Comparison of ENCODE assay signal across 24 cellular contexts in the genomic region with DNA sequence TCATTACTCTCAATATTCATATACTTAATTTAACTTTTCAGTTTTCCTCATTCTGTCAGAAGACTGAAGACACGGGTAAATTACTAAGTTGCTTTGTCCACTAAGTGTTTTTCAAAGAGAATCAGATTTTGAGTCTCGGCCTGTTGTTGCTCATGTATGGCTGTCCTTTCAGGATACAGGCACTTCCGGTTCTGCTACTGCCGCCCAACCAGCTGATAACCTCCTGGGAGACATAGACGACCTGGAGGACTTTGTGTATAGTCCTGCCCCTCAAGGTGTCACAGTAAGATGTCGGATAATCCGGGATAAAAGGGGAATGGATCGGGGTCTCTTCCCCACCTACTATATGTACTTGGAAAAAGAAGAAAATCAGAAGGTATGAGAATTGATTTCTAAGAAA.
"Had no signal": no experiment of that assay in that cellular context is flagged by ENCODE, and none has a peak within 500 bp of the region (broad histone marks: within the 10 kb centered on the region; RNA-seq: fewer than 3 reads in every experiment).

No MANE protein-coding gene starts in this region.

- H3K4me3 ChIP-seq: cardiac muscle cell, Peyer's patch, SJSA1 had no signal

- H3K27ac ChIP-seq: brain microvascular endothelial cell, cardiac muscle cell, Peyer's patch, SJSA1 had no signal

- H3K27me3 ChIP-seq: brain microvascular endothelial cell, cardiac muscle cell, Peyer's patch, SJSA1 had no signal

- H3K9me3 Mint-ChIP-seq: activated CD4-positive, alpha-beta memory T cell treated with anti-CD3 and anti-CD28 coated beads for 36 hours; activated CD4-positive, alpha-beta T cell treated with anti-CD3 and anti-CD28 coated beads, Interleukin-2, amount 10 ng/mL, durations not matched to agents 7 days and 5 days; activated naive CD4-positive, alpha-beta T cell treated with anti-CD3 and anti-CD28 coated beads, Interleukin-2, amount 50 U/mL, for 72 hours; activated naive CD8-positive, alpha-beta T cell treated with anti-CD3 and anti-CD28 coated beads, Interleukin-2, amount 50 U/mL, for 24 hours; activated T-cell treated with anti-CD3 and anti-CD28 coated beads, Interleukin-2, amount 50 U/mL, for 4 hours had no signal

- H3K27me3 Mint-ChIP-seq: activated CD4-positive, alpha-beta memory T cell treated with anti-CD3 and anti-CD28 coated beads for 36 hours; activated CD4-positive, alpha-beta T cell treated with anti-CD3 and anti-CD28 coated beads, Interleukin-2, amount 10 ng/mL, durations not matched to agents 7 days and 5 days; activated naive CD8-positive, alpha-beta T cell treated with anti-CD3 and anti-CD28 coated beads, Interleukin-2, amount 50 U/mL, for 24 hours had no signal

- DNase-seq: activated CD4-positive, alpha-beta memory T cell treated with anti-CD3 and anti-CD28 coated beads for 36 hours; activated CD4-positive, alpha-beta T cell treated with anti-CD3 and anti-CD28 coated beads, Interleukin-2, amount 10 ng/mL, durations not matched to agents 7 days and 5 days; activated CD4-positive, CD25-positive, alpha-beta regulatory T cell; activated CD8-positive, alpha-beta memory T cell treated with anti-CD3 and anti-CD28 coated beads for 24 hours; activated effector memory CD4-positive, alpha-beta T cell treated with anti-CD3 and anti-CD28 coated beads, Interleukin-2, amount 50 U/mL, for 16 hours; activated naive CD4-positive, alpha-beta T cell treated with Interleukin-2 at 50 U/mL for 16 hours; activated naive CD8-positive, alpha-beta T cell treated with anti-CD3 and anti-CD28 coated beads, Interleukin-2, amount 50 U/mL, for 24 hours; activated T-cell treated with anti-CD3 and anti-CD28 coated beads, Interleukin-2, amount 50 U/mL, for 4 hours; brain microvascular endothelial cell; Kasumi-1; KBM-7; NCI-H1048; NCI-H146; NCI-H187 treated with DMSO at 0.1 percent for 48 hours; NCI-H2081 treated with DMSO at 0.1 percent for 48 hours; NCI-H446; NCI-H524; SHP77; SW 1271 had no signal

- H3K4me3 Mint-ChIP-seq: activated CD4-positive, alpha-beta memory T cell treated with anti-CD3 and anti-CD28 coated beads for 36 hours; activated CD4-positive, alpha-beta T cell treated with anti-CD3 and anti-CD28 coated beads, Interleukin-2, amount 10 ng/mL, durations not matched to agents 7 days and 5 days; activated naive CD8-positive, alpha-beta T cell treated with anti-CD3 and anti-CD28 coated beads, Interleukin-2, amount 50 U/mL, for 24 hours; activated T-cell treated with anti-CD3 and anti-CD28 coated beads, Interleukin-2, amount 50 U/mL, for 4 hours had no signal

- H3K9me3 ChIP-seq: Peyer's patch, SJSA1 had no signal

- ATAC-seq: activated naive CD4-positive, alpha-beta T cell treated with anti-CD3 and anti-CD28 coated beads, Interleukin-2, amount 50 U/mL, for 72 hours; activated naive CD8-positive, alpha-beta T cell treated with anti-CD3 and anti-CD28 coated beads, Interleukin-2, amount 50 U/mL, for 24 hours; activated T-cell treated with anti-CD3 and anti-CD28 coated beads, Interleukin-2, amount 50 U/mL, for 4 hours; SK-N-SH treated with all-trans-retinoic acid at 6 μM for 48 hours had no signal

- H3K4me1 ChIP-seq: Peyer's patch had no signal

- H3K27ac Mint-ChIP-seq: activated CD4-positive, alpha-beta memory T cell treated with anti-CD3 and anti-CD28 coated beads for 36 hours; activated CD4-positive, alpha-beta T cell treated with anti-CD3 and anti-CD28 coated beads, Interleukin-2, amount 10 ng/mL, durations not matched to agents 7 days and 5 days; activated naive CD4-positive, alpha-beta T cell treated with anti-CD3 and anti-CD28 coated beads, Interleukin-2, amount 50 U/mL, for 72 hours; activated naive CD8-positive, alpha-beta T cell treated with anti-CD3 and anti-CD28 coated beads, Interleukin-2, amount 50 U/mL, for 24 hours had no signal

- H3K4me1 Mint-ChIP-seq: activated CD4-positive, alpha-beta T cell treated with anti-CD3 and anti-CD28 coated beads, Interleukin-2, amount 10 ng/mL, durations not matched to agents 7 days and 5 days; activated naive CD8-positive, alpha-beta T cell treated with anti-CD3 and anti-CD28 coated beads, Interleukin-2, amount 50 U/mL, for 24 hours had no signal
